ENCODE assay signal across 13 cellular contexts in genomic region chr9:61226438-61226837, GRCh38. TPM values are rescaled to one million over a fixed set of nuclear protein-coding genes. Genes with fewer than 3 reads are reported as not detected.
"Had no signal": no experiment of that assay in that cellular context is flagged by ENCODE, and none has a peak within 500 bp of the region (broad histone marks: within the 10 kb centered on the region; RNA-seq: fewer than 3 reads in every experiment).

No MANE protein-coding gene starts in this region.

RNA-seq across cellular contexts. Expression of gene SPATA31A7, which starts 36.6 kb away (rescaled TPM):
- total RNA-seq: activated CD4-positive, alpha-beta T cell treated with anti-CD3 and anti-CD28 coated beads for 36 hours; activated CD4-positive, alpha-beta T cell treated with anti-CD3 and anti-CD28 coated beads, Interleukin-2, amount 10 ng/mL, durations not matched to agents 7 days and 5 days; activated CD8-positive, alpha-beta T cell treated with anti-CD3 and anti-CD28 coated beads, Interleukin-2, amount 10 ng/mL, durations not matched to agents 7 days and 5 days; activated naive CD8-positive, alpha-beta T cell treated with anti-CD3 and anti-CD28 coated beads, Interleukin-2, amount 10 ng/mL, durations not matched to agents 7 days and 5 days; activated T-helper 2 cell treated with anti-CD3 and anti-CD28 coated beads, Interferon-gamma antibody, Interleukin-2, Interleukin-4, amounts not matched to agents 10 μg/mL and 5 μg/mL and 100 μg/mL, durations not matched to agents 14 hours and 24 hours and 36 hours; ascending aorta; cardiac septum; NCI-H460; Peyer's patch; SJSA1; T-cell; T-helper 17 cell; WTC11 had no signal
